21 cellular contexts compared by ENCODE assay signal in the genomic region with DNA sequence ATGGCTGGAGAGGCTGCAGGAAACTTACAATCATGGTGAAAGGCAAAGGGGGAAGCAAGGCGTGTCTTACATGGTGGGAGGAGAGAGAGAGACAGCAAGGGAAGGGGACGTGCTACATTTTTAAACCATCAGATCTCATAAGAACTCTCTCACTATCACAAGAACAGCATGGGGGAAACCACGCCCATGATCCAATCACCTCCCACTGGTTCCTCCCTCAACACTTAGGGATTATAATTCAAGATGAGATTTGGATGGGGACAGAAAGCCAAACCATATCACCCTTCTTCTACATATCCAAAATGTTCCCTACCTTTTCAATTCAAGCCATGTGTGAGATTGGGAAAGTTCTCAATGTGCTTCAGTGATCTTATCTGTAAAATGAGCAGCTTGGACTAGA.
"Had no signal": no experiment of that assay in that cellular context is flagged by ENCODE, and none has a peak within 500 bp of the region (broad histone marks: within the 10 kb centered on the region; RNA-seq: fewer than 3 reads in every experiment).

No MANE protein-coding gene starts in this region.

- DNase-seq: activated gamma-delta T cell; anterior cingulate cortex; body of pancreas; dermis blood vessel endothelial cell; effector CD8-positive, alpha-beta T cell; foreskin keratinocyte; immature natural killer cell; left lung; midbrain; nucleus accumbens; stimulated activated CD4-positive, alpha-beta T cell treated with anti-CD3 and anti-CD28 coated beads, Interleukin-2, amount 100 ng/mL, for 48 hours; stimulated activated CD8-positive, alpha-beta memory T cell treated with anti-CD3 and anti-CD28 coated beads, Interleukin-4, amount 100 ng/mL, for 48 hours; stimulated activated naive CD4-positive, alpha-beta T cell; T-helper 9 cell; upper lobe of left lung had no signal

- H3K4me2 ChIP-seq: hepatocyte had no signal

- H3K27ac ChIP-seq: body of pancreas, foreskin keratinocyte, hepatocyte had no signal

- ATAC-seq: body of pancreas, foreskin keratinocyte, left lung, WTC11 had no signal

- H3K9me3 ChIP-seq: body of pancreas, left lung, thoracic aorta, upper lobe of left lung had no signal

- H3K27ac Mint-ChIP-seq: activated naive CD4-positive, alpha-beta T cell treated with anti-CD3 and anti-CD28 coated beads, Interleukin-2, amount 50 U/mL, for 24 hours; activated T-helper 1 cell treated with anti-CD3 and anti-CD28 coated beads, Interleukin-12 subunit alpha, Interleukin-12 subunit beta, Interleukin-2, Interleukin-4 antibody, amounts not matched to agents 30 ng/mL and 10 ng/mL and 1 ng/mL, durations not matched to agents 14 hours and 24 hours and 36 hours; nephron; WTC11 had no signal

- H3K4me1 Mint-ChIP-seq: nephron had no signal

- H3K36me3 ChIP-seq: left lung, thoracic aorta, upper lobe of left lung had no signal

- H3K4me1 ChIP-seq: foreskin keratinocyte had no signal

- H3K27me3 ChIP-seq: body of pancreas, foreskin keratinocyte, hepatocyte, left lung, upper lobe of left lung had no signal

- H3K9me3 Mint-ChIP-seq: activated naive CD4-positive, alpha-beta T cell treated with anti-CD3 and anti-CD28 coated beads, Interleukin-2, amount 50 U/mL, for 24 hours; activated T-helper 1 cell treated with anti-CD3 and anti-CD28 coated beads, Interleukin-12 subunit alpha, Interleukin-12 subunit beta, Interleukin-2, Interleukin-4 antibody, amounts not matched to agents 30 ng/mL and 10 ng/mL and 1 ng/mL, durations not matched to agents 14 hours and 24 hours and 36 hours; immature natural killer cell; nephron had no signal

- H3K79me2 ChIP-seq: hepatocyte had no signal

- H3K4me3 Mint-ChIP-seq: activated naive CD4-positive, alpha-beta T cell treated with anti-CD3 and anti-CD28 coated beads, Interleukin-2, amount 50 U/mL, for 24 hours; activated T-helper 1 cell treated with anti-CD3 and anti-CD28 coated beads, Interleukin-12 subunit alpha, Interleukin-12 subunit beta, Interleukin-2, Interleukin-4 antibody, amounts not matched to agents 30 ng/mL and 10 ng/mL and 1 ng/mL, durations not matched to agents 14 hours and 24 hours and 36 hours; immature natural killer cell; nephron; WTC11 had no signal

- H2AFZ ChIP-seq: hepatocyte had no signal

- H3K36me3 Mint-ChIP-seq: activated naive CD4-positive, alpha-beta T cell treated with anti-CD3 and anti-CD28 coated beads, Interleukin-2, amount 50 U/mL, for 24 hours; immature natural killer cell; WTC11 had no signal

- H3K4me3 ChIP-seq: body of pancreas, hepatocyte, left lung, thoracic aorta, upper lobe of left lung had no signal
